Comparison of ENCODE assay signal across 8 cellular contexts in genomic region chr7:74788369-74789150, GRCh38. TPM values are rescaled to one million over a fixed set of nuclear protein-coding genes. Genes with fewer than 3 reads are reported as not detected.
DNase-seq lines count a peak whose midpoint lies in the region; ATAC-seq and TF ChIP-seq lines count a peak whose summit lies in the region.
"Not testable (repeated sequence)": the region's sequence is repeated elsewhere in the genome, so short reads cannot be mapped to it uniquely, and the experiment has no call there.

No MANE protein-coding gene starts in this region.

- not testable (repeated sequence) for H3K27ac ChIP-seq in body of pancreas; iPS DF 6.9 (ENCODE audit: low read length)

- not testable (repeated sequence) for TF ChIP-seq POLR2A in body of pancreas (IDR thresholded peaks at IDR 0.05)

- peak overlapping the region; percentile 62 for H3K4me2 ChIP-seq in skeletal muscle satellite cell (ENCODE audit: low read length)

- in situ Hi-C loops in ACHN (cut with HindIII; ENCODE audit: low pct_ligation_motif_present, low pct_unique_long_range_greater_than_20kb, low sequenced_read_pairs) = not testable (repeated sequence)

- POLR2A ChIA-PET in WTC11 (lab: Charles Lee) = not testable (repeated sequence)

- CTCF ChIA-PET in WTC11 (lab: Charles Lee) = not testable (repeated sequence)

- H3K27me3 Mint-ChIP-seq in WTC11 (ENCODE audit: low read depth) = not testable (repeated sequence)

- intact Hi-C loops in body of pancreas (cut with DNase I) = not testable (repeated sequence)

- H3K9ac ChIP-seq in skeletal muscle satellite cell (ENCODE audit: low read depth, low read length) = not testable (repeated sequence)

- H3K9me3 Mint-ChIP-seq in WTC11 = not testable (repeated sequence)

- H3K4me3 ChIP-seq in body of pancreas = not testable (repeated sequence)
- peak overlapping the region; percentile 22; the same call in 1 of the 2 replicates for H3K4me3 ChIP-seq in iPS DF 6.9 (ENCODE audit: low read length)
- H3K4me3 ChIP-seq in skeletal muscle satellite cell (ENCODE audit: low read length) = peak overlapping the region; percentile 47

- DNase-seq in ACHN = peak; percentile 96
- DNase-seq in NCI-H345 treated with DMSO at 0.1 percent for 48 hours (lab: John Stamatoyannopoulos, UW; ENCODE audit: unreplicated experiment) = peak; percentile 32
- peak; percentile 97 for DNase-seq in WTC11 (ENCODE audit: low spot score)
- DNase-seq in body of pancreas = peak; percentile 97 to 98 (median 98)
- not testable (repeated sequence) for DNase-seq in iPS DF 6.9 (ENCODE audit: low read depth, low spot score)

- WGBS in body of pancreas, 2 donors = 0% methylated on average over 4 to 9 of the region's 82 CpGs
- WGBS in iPS DF 6.9 (ENCODE audit: insufficient coverage, insufficient read length) = no CpG with 5 or more reads among the region's 82 CpGs

- not testable (repeated sequence) for H3K36me3 ChIP-seq in body of pancreas (replicated peaks in 1 of 2; ENCODE audit: insufficient read depth in 1 of 2, low read depth in 2 of 2); iPS DF 6.9 (ENCODE audit: control insufficient read depth, insufficient read depth, low read length); skeletal muscle satellite cell (ENCODE audit: insufficient read depth, low read length)

- H3K4me1 ChIP-seq in body of pancreas; iPS DF 6.9 (ENCODE audit: control insufficient read depth, insufficient read depth, low read length); skeletal muscle satellite cell (ENCODE audit: control insufficient read depth, insufficient read depth, low read length): not testable (repeated sequence)

- ATAC-seq in GM19397 (IDR thresholded peaks at IDR 0.05; ENCODE audit: unreplicated experiment) = peak; percentile 85
- ATAC-seq in HG03378 (IDR thresholded peaks at IDR 0.05; ENCODE audit: unreplicated experiment) = peak; percentile 79
- ATAC-seq in WTC11 = peak; percentile 94
- ATAC-seq in body of pancreas = peak; percentile 97

- not testable (repeated sequence) for H3K4me3 Mint-ChIP-seq in WTC11

- TF ChIP-seq CTCF in WTC11 (IDR thresholded peaks at IDR 0.05); body of pancreas (IDR thresholded peaks at IDR 0.05): not testable (repeated sequence)

- not testable (repeated sequence) for H3K27me3 ChIP-seq in body of pancreas; iPS DF 6.9 (ENCODE audit: control insufficient read depth, insufficient read depth, low read length); skeletal muscle satellite cell (ENCODE audit: control insufficient read depth, insufficient read depth, low read length)

- not testable (repeated sequence) for H3K27ac Mint-ChIP-seq in WTC11

- not testable (repeated sequence) for H3K4me1 Mint-ChIP-seq in WTC11

- not testable (repeated sequence) for H3K36me3 Mint-ChIP-seq in WTC11

- not testable (repeated sequence) for H3K9me3 ChIP-seq in body of pancreas; iPS DF 6.9 (ENCODE audit: control insufficient read depth, insufficient read depth, low read length); skeletal muscle satellite cell (replicated peaks; ENCODE audit: low read length)

RNA-seq across cellular contexts. Expression of gene NCF1, which starts 14.7 kb away (rescaled TPM):
- 0.50 to 0.68 TPM (median 0.66 TPM) in 3 replicates for total RNA-seq in WTC11 (2021)
- total RNA-seq in body of pancreas = 1 to 10 TPM in 1 of 2 donors, not detected in 1; 1.6 TPM
- not detected in 2 replicates for total RNA-seq in skeletal muscle satellite cell (2012; rRNA removed)
